ENCODE assay signal across 1 cellular context in genomic region chr5:14760548-14761002, GRCh38.
TF ChIP-seq lines count a peak whose summit lies in the region.

No MANE protein-coding gene starts in this region.

TF ChIP-seq in H1, 55 proteins besides CTCF, POLR2A, EP300 and RAD21 (continued from another document):
- TF ChIP-seq JUN (IDR thresholded peaks at IDR 0.05; ENCODE audit: low read depth, low read length), result no peak
- no peak for TF ChIP-seq ATF3 (IDR thresholded peaks at IDR 0.05; ENCODE audit: insufficient read depth, low read depth, low read length)
- no peak for TF ChIP-seq FOSL1 (IDR thresholded peaks at IDR 0.05; ENCODE audit: insufficient read depth, low read depth, low read length)
- TF ChIP-seq TEAD4 (IDR thresholded peaks at IDR 0.05; ENCODE audit: low read depth, low read length), result no peak
